19 cellular contexts compared by ENCODE assay signal in the genomic region with DNA sequence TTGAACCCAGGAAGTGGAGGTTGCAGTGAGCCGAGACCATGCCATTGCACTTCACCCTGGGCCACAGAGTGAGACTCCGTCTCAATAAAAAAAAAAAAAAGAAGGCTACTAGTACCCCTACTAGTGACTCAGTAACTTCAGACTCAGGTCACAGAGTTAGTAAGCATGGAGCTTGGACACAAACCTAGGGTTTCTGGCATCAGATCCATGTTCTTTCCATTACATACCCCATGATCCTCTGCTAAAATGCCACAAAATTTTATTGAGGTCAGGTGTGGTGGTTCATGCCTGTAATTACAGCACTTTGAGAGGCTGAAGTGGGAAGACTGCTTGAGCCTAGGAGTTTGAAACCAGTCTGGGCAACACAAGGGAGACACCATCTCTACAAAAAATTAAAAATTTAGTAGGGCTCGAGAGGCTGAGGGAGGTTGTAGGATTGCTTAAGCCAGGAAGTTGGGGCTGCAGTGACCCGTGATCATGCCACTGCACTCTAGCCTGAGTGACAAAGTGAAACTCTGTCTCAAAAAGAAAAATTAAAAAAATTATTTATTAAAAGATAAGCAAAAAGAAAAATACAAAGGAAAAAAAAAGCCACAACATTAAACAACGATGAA. TPM values are rescaled to one million over a fixed set of nuclear protein-coding genes. Genes with fewer than 3 reads are reported as not detected.
"Had no signal": no experiment of that assay in that cellular context is flagged by ENCODE, and none has a peak within 500 bp of the region (broad histone marks: within the 10 kb centered on the region; RNA-seq: fewer than 3 reads in every experiment).

No MANE protein-coding gene starts in this region.

- H3K27me3 Mint-ChIP-seq: activated CD8-positive, alpha-beta memory T cell treated with anti-CD3 and anti-CD28 coated beads, Interleukin-2, amount 10 ng/mL, durations not matched to agents 7 days and 5 days; activated naive CD8-positive, alpha-beta T cell had no signal

- H3K4me3 Mint-ChIP-seq: activated CD8-positive, alpha-beta memory T cell treated with anti-CD3 and anti-CD28 coated beads, Interleukin-2, amount 10 ng/mL, durations not matched to agents 7 days and 5 days; activated naive CD8-positive, alpha-beta T cell; activated T-cell treated with anti-CD3 and anti-CD28 coated beads, Interleukin-2, amount 50 U/mL, for 4 hours; neural crest cell had no signal

- FAIRE-seq: endometrium, frontal cortex, keratinocyte had no signal

- H3K27ac Mint-ChIP-seq: activated CD8-positive, alpha-beta memory T cell treated with anti-CD3 and anti-CD28 coated beads, Interleukin-2, amount 10 ng/mL, durations not matched to agents 7 days and 5 days; activated naive CD8-positive, alpha-beta T cell had no signal

- ATAC-seq: activated CD8-positive, alpha-beta memory T cell treated with anti-CD3 and anti-CD28 coated beads, Interleukin-2, amount 10 ng/mL, durations not matched to agents 7 days and 5 days; activated T-cell treated with anti-CD3 and anti-CD28 coated beads, Interleukin-2, amount 50 U/mL, for 4 hours had no signal

- DNase-seq: activated CD4-positive, alpha-beta T cell treated with anti-CD3 and anti-CD28 coated beads, Interleukin-2, amount 50 U/mL, for 48 hours; activated CD4-positive, CD25-positive, alpha-beta regulatory T cell treated with anti-CD3 and anti-CD28 coated beads, Interleukin-2, amount 50 U/mL, for 72 hours; activated CD8-positive, alpha-beta memory T cell treated with anti-CD3 and anti-CD28 coated beads, Interleukin-2, amount 10 ng/mL, durations not matched to agents 7 days and 5 days; activated effector memory CD4-positive, alpha-beta T cell treated with anti-CD3 and anti-CD28 coated beads, Interleukin-2, amount 50 U/mL, for 16 hours; activated T-cell treated with anti-CD3 and anti-CD28 coated beads, Interleukin-2, amount 50 U/mL, for 4 hours; amygdala; dorsolateral prefrontal cortex; esophagus squamous epithelium; left ventricle myocardium inferior; mesendoderm; ovary; stimulated activated CD4-positive, alpha-beta T cell treated with anti-CD3 and anti-CD28 coated beads, Interleukin-2, amount 100 ng/mL, for 48 hours; stimulated activated naive CD4-positive, alpha-beta T cell treated with Interleukin-2 at 50 U/mL for 16 hours had no signal

- H3K4me1 Mint-ChIP-seq: neural crest cell had no signal

- H3K9me3 Mint-ChIP-seq: activated T-cell treated with anti-CD3 and anti-CD28 coated beads, Interleukin-2, amount 50 U/mL, for 4 hours; neural crest cell had no signal

RNA-seq across cellular contexts. Expression of a gene that starts 59.0 kb away (rescaled TPM):
- total RNA-seq: T-helper 2 cell treated with Interferon-gamma antibody and Interleukin-4, amounts not matched to agents 100 ng/mL and 5 ng/mL, for 36 hours had no signal
